ENCODE assay signal across 1 cellular context in genomic region chr6:166624275-166624674, GRCh38.
TF ChIP-seq lines count a peak whose summit lies in the region.

No MANE protein-coding gene starts in this region.

TF ChIP-seq in SK-N-SH treated with all-trans-retinoic acid at 6 μM for 48 hours, 23 proteins besides CTCF, POLR2A, EP300 and RAD21 (continued from another document):
- TF ChIP-seq, protein P1, sequence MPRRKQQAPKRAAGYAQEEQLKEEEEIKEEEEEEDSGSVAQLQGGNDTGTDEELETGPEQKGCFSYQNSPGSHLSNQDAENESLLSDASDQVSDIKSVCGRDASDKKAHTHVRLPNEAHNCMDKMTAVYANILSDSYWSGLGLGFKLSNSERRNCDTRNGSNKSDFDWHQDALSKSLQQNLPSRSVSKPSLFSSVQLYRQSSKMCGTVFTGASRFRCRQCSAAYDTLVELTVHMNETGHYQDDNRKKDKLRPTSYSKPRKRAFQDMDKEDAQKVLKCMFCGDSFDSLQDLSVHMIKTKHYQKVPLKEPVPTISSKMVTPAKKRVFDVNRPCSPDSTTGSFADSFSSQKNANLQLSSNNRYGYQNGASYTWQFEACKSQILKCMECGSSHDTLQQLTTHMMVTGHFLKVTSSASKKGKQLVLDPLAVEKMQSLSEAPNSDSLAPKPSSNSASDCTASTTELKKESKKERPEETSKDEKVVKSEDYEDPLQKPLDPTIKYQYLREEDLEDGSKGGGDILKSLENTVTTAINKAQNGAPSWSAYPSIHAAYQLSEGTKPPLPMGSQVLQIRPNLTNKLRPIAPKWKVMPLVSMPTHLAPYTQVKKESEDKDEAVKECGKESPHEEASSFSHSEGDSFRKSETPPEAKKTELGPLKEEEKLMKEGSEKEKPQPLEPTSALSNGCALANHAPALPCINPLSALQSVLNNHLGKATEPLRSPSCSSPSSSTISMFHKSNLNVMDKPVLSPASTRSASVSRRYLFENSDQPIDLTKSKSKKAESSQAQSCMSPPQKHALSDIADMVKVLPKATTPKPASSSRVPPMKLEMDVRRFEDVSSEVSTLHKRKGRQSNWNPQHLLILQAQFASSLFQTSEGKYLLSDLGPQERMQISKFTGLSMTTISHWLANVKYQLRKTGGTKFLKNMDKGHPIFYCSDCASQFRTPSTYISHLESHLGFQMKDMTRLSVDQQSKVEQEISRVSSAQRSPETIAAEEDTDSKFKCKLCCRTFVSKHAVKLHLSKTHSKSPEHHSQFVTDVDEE (CRISPR knock-in tag; IDR thresholded peaks at IDR 0.05) = no peak
- TF ChIP-seq ESRRG (CRISPR knock-in tag; IDR thresholded peaks at IDR 0.05) (no peak), CSDC2 (CRISPR knock-in tag; IDR thresholded peaks at IDR 0.05) (no peak), TOX (CRISPR knock-in tag; IDR thresholded peaks at IDR 0.05; ENCODE audit: borderline replicate concordance) (no peak), ZFP3 (CRISPR knock-in tag; IDR thresholded peaks at IDR 0.05) (no peak), ISL1 (CRISPR knock-in tag; IDR thresholded peaks at IDR 0.05) (no peak), ZFP30 (CRISPR knock-in tag; IDR thresholded peaks at IDR 0.05) (no peak), ZNF70 (CRISPR knock-in tag; IDR thresholded peaks at IDR 0.05) (no peak)
- TF ChIP-seq, protein P2, sequence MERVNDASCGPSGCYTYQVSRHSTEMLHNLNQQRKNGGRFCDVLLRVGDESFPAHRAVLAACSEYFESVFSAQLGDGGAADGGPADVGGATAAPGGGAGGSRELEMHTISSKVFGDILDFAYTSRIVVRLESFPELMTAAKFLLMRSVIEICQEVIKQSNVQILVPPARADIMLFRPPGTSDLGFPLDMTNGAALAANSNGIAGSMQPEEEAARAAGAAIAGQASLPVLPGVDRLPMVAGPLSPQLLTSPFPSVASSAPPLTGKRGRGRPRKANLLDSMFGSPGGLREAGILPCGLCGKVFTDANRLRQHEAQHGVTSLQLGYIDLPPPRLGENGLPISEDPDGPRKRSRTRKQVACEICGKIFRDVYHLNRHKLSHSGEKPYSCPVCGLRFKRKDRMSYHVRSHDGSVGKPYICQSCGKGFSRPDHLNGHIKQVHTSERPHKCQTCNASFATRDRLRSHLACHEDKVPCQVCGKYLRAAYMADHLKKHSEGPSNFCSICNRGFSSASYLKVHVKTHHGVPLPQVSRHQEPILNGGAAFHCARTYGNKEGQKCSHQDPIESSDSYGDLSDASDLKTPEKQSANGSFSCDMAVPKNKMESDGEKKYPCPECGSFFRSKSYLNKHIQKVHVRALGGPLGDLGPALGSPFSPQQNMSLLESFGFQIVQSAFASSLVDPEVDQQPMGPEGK (CRISPR knock-in tag; IDR thresholded peaks at IDR 0.05; ENCODE audit: borderline replicate concordance) = no peak
